In genomic region chr7:87475359-87476178, GRCh38 we compare ENCODE assay signal across 8 cellular contexts. TPM values are rescaled to one million over a fixed set of nuclear protein-coding genes. Genes with fewer than 3 reads are reported as not detected.
DNase-seq lines count a peak whose midpoint lies in the region; ATAC-seq lines count a peak whose summit lies in the region.

Gene ABCB4, minus strand, starts transcription at chr7:87475680. Its CDS starts 215 bp downstream, at chr7:87475465.

- H3K9me3 ChIP-seq in HUES64 (ENCODE audit: insufficient read depth, low read depth, low read length) (no peaks in the 10 kb centered on the region), muscle layer of duodenum (ENCODE audit: control insufficient read depth in 1 of 2, low read length in 2 of 2) (no peaks in the 10 kb centered on the region)

- peaks cover 6% of the 10 kb centered on the region for H3K4me1 ChIP-seq in HUES64 (ENCODE audit: insufficient read depth, low read length)
- H3K4me1 ChIP-seq in muscle layer of duodenum (ENCODE audit: control insufficient read depth in 1 of 2, insufficient read depth in 2 of 2, low read length in 2 of 2), result no peaks in the 10 kb centered on the region

- H3K36me3 ChIP-seq in HUES64 (ENCODE audit: insufficient read depth, low read length) (no peaks in the 10 kb centered on the region), muscle layer of duodenum (ENCODE audit: control insufficient read depth in 1 of 2, insufficient read depth in 2 of 2, low read length in 2 of 2) (no peaks in the 10 kb centered on the region)

- no peaks in the 10 kb centered on the region for H3K9me3 Mint-ChIP-seq in effector memory CD8-positive, alpha-beta T cell

- peaks cover 0 to 4% of the 10 kb centered on the region in 2 donors for H3K4me1 Mint-ChIP-seq in effector memory CD8-positive, alpha-beta T cell (ENCODE audit: low read depth in 2 of 2)

- H3K27me3 Mint-ChIP-seq in effector memory CD8-positive, alpha-beta T cell, result peaks cover 23 to 31% of the 10 kb centered on the region in 2 donors

- 6% methylated on average over 80 of the region's 80 CpGs for WGBS in HUES64

- DNase-seq in EH (ENCODE audit: low read depth) (peak; percentile 8), NCI-H1436 treated with DMSO at 0.1 percent for 48 hours (lab: John Stamatoyannopoulos, UW) (no peak), superior temporal gyrus (ENCODE audit: extremely low spot score) (no peak), foreskin melanocyte (no peak)
- DNase-seq in effector memory CD8-positive, alpha-beta T cell, result no peak

- no peaks in the 10 kb centered on the region for H3K36me3 Mint-ChIP-seq in effector memory CD8-positive, alpha-beta T cell (ENCODE audit: insufficient read depth)

- peak within 1 kb of the TSS; percentile 45 for H3K9ac ChIP-seq in HUES64 (ENCODE audit: low read depth, low read length)

- H3K27me3 ChIP-seq in HUES64 (ENCODE audit: insufficient read depth, low read length), result peaks cover 51% of the 10 kb centered on the region
- no peaks in the 10 kb centered on the region for H3K27me3 ChIP-seq in muscle layer of duodenum (ENCODE audit: low read depth, low read length)

- H3K4me3 Mint-ChIP-seq in effector memory CD8-positive, alpha-beta T cell, result peak within 1 kb of the TSS; percentile 28 to 49

- H3K27ac Mint-ChIP-seq in effector memory CD8-positive, alpha-beta T cell, result no peak within 1 kb of the TSS

- H3K27ac ChIP-seq in HUES64 (ENCODE audit: low read depth, low read length) (no peak within 1 kb of the TSS), muscle layer of duodenum (ENCODE audit: low read length) (no peak within 1 kb of the TSS)

- ATAC-seq in GM19438 (IDR thresholded peaks at IDR 0.05; ENCODE audit: low read depth, unreplicated experiment), result peak; percentile 40
- ATAC-seq in effector memory CD8-positive, alpha-beta T cell (replicated peaks), result peak; percentile 50

- H3K4me3 ChIP-seq in HUES64 (ENCODE audit: low read length) (peak within 1 kb of the TSS; percentile 66), muscle layer of duodenum (ENCODE audit: low read depth in 1 of 2, low read length in 2 of 2) (peak within 1 kb of the TSS; percentile 38 to 56)

RNA-seq across cellular contexts. Expression of gene ABCB4, which starts in this region (rescaled TPM):
- 0.50 TPM for polyA plus RNA-seq in HUES64 (2013, experiment 1 of 2)
- 1.0 TPM for polyA plus RNA-seq in HUES64 (2013, experiment 2 of 2)
